In genomic region chr2:1688859-1689258, GRCh38 we compare ENCODE assay signal across 17 cellular contexts. TPM values are rescaled to one million over a fixed set of nuclear protein-coding genes. Genes with fewer than 3 reads are reported as not detected.
DNase-seq lines count a peak whose midpoint lies in the region; ATAC-seq, FAIRE-seq and TF ChIP-seq lines count a peak whose summit lies in the region.
"Had no signal": no experiment of that assay in that cellular context is flagged by ENCODE, and none has a peak within 500 bp of the region (broad histone marks: within the 10 kb centered on the region; RNA-seq: fewer than 3 reads in every experiment).

No MANE protein-coding gene starts in this region.

- in situ Hi-C loops in K562 (cut with MboI) (no loop called here), GM13976 (cut with MboI; ENCODE audit: low sequenced_read_pairs, unreplicated experiment) (no loop called here)

- TF ChIP-seq POLR2A in K562 (conservative IDR thresholded peaks at IDR 0.05), result no peak

- peaks cover 2 to 50% of the 10 kb centered on the region in 2 experiments; a peak in 4 of 5 replicates for H3K27me3 ChIP-seq in K562 (ENCODE audit: control insufficient read depth in 2 of 2, insufficient read depth in 2 of 2, low read length in 2 of 2)
- H3K27me3 ChIP-seq: BE2C had no signal

- no peak overlapping the region for H2AFZ ChIP-seq in K562 (ENCODE audit: low read depth, low read length)

- H3K9ac ChIP-seq in K562 (ENCODE audit: insufficient read depth in 1 of 2, low read depth in 2 of 2, low read length in 2 of 2), result no peak overlapping the region

- TF ChIP-seq CTCF in RWPE1 (conservative IDR thresholded peaks at IDR 0.05; ENCODE audit: low read depth) (no peak), K562 (IDR thresholded peaks at IDR 0.05 in 2 of 3, conservative IDR thresholded peaks at IDR 0.05 in 1 of 3; ENCODE audit: insufficient read depth in 2 of 3, low read depth in 1 of 3, low read length in 3 of 3) (no peak), GM13976 (IDR thresholded peaks at IDR 0.05; ENCODE audit: borderline replicate concordance, control extremely low read depth, extremely low read depth, insufficient read depth, missing control alignments) (no peak)

- no peak for TF ChIP-seq RAD21 in K562 (CRISPR knock-in tag; conservative IDR thresholded peaks at IDR 0.05 in 1 of 2, IDR thresholded peaks at IDR 0.05 in 1 of 2)

- no peaks in the 10 kb centered on the region for H3K4me1 ChIP-seq in K562 (replicated peaks in 1 of 2; ENCODE audit: control insufficient read depth in 2 of 2, insufficient read depth in 2 of 2, low read length in 2 of 2)
- H3K4me1 ChIP-seq: BE2C had no signal

- H3K4me2 ChIP-seq in K562 (ENCODE audit: insufficient read depth, low read length), result no peak overlapping the region
- H3K4me2 ChIP-seq: A549 had no signal

- no peak for TF ChIP-seq EP300 in K562 (IDR thresholded peaks at IDR 0.05; ENCODE audit: low read length)

- no peaks in the 10 kb centered on the region for H3K36me3 ChIP-seq in K562 (ENCODE audit: control insufficient read depth, insufficient read depth, low read length)
- H3K36me3 ChIP-seq: BE2C had no signal

- DNase-seq in RWPE1 (ENCODE audit: low spot score) (no peak), K562 (ENCODE audit: extremely low read depth in 1 of 4, low spot score in 3 of 4) (no peak), mesenteric fat pad (ENCODE audit: low spot score) (peak; percentile 57), HuH-7 (ENCODE audit: low spot score) (no peak), GM13976 (ENCODE audit: low spot score) (no peak), germinal center (ENCODE audit: low spot score) (no peak)
- DNase-seq: BE2C; Caco-2; CD8-positive, alpha-beta T cell; DND-41; GDM1 had no signal

- H3K79me2 ChIP-seq in K562 (ENCODE audit: control insufficient read depth, insufficient read depth, low read length), result no peaks in the 10 kb centered on the region

- FAIRE-seq in K562 (lab: Jason Lieb, UNC), result no peak
- FAIRE-seq: A549, GM12892, H54 had no signal

- intact Hi-C loops in K562 (cut with micrococcal nuclease), result no loop called here

- POLR2A ChIA-PET in RWPE1 (lab: Yijun Ruan, JAX; ENCODE audit: low non-redundant PET), result no interaction called here
- POLR2A ChIA-PET in K562 (lab: Yijun Ruan, JAX), result interaction anchor here (0.6 kb wide), 1 partner anchor 156 kb away, joined by 3 read pairs; no protein-coding TSS in a partner anchor

- ATAC-seq in K562 (no peak), GM19023 (IDR thresholded peaks at IDR 0.05; ENCODE audit: unreplicated experiment) (no peak)
- ATAC-seq: A549; CD8-positive, alpha-beta T cell; HCT116 had no signal

- no peaks in the 10 kb centered on the region for H3K9me1 ChIP-seq in K562 (ENCODE audit: control insufficient read depth, insufficient read depth, low read length)

- H3K27ac ChIP-seq in RWPE1, result peak overlapping the region; percentile 23; the same call in 1 of the 2 replicates
- no peak overlapping the region for H3K27ac ChIP-seq in K562 (ENCODE audit: extremely low read depth, low read depth, low read length)
- H3K27ac ChIP-seq: A549 had no signal

- CTCF ChIA-PET in RWPE1 (lab: Yijun Ruan, JAX) (no interaction called here), K562 (lab: Yijun Ruan, JAX; ENCODE audit: low intra/inter-chr PET ratio) (no interaction called here)

- no TSS peak for BruUV-seq in K562 (replicated peaks; lab: Mats Ljungman, UMichigan)

- H3K9me3 ChIP-seq in K562 (replicated peaks; ENCODE audit: control insufficient read depth, insufficient read depth, low read depth, low read length), result no peaks in the 10 kb centered on the region
- H3K9me3 ChIP-seq: A549, BE2C, Caco-2 had no signal

- H3K4me3 ChIP-seq in K562, result no peak overlapping the region
- H3K4me3 ChIP-seq: A549 had no signal

- 1% methylated on average over 10 of the region's 10 CpGs for WGBS in K562 (ENCODE audit: insufficient coverage, low coverage, missing lambda C conversion rate)

- H4K20me1 ChIP-seq in K562 (replicated peaks; ENCODE audit: control insufficient read depth, insufficient read depth, low read length), result no peaks in the 10 kb centered on the region

TF ChIP-seq in K562, 482 proteins besides CTCF, POLR2A, EP300 and RAD21:
- TF ChIP-seq NFIX (CRISPR knock-in tag; IDR thresholded peaks at IDR 0.05; ENCODE audit: low read depth), result no peak
- peak; percentile 28 for TF ChIP-seq RBM25 (IDR thresholded peaks at IDR 0.05; ENCODE audit: low read depth, low read length, severe bottlenecking)

RNA-seq across cellular contexts. Expression of gene PXDN, which starts 55.5 kb away (rescaled TPM):
- total RNA-seq in K562 (2011; cell fraction: chromatin; rRNA removed; ENCODE audit: low replicate concordance), result not detected in 2 replicates
- total RNA-seq in K562 (2011; cell fraction: nucleolus; rRNA removed), result not detected in 2 replicates
- not detected in 2 replicates for total RNA-seq in K562 (2011; cell fraction: nucleoplasm; rRNA removed)
- total RNA-seq in K562 (2014; rRNA removed) (not detected in 2 replicates), K562 (2014; rRNA removed; fragmentation: Illumina TruSeq; extraction: Trizol) (not detected in 2 replicates), K562 (2015; rRNA removed; fragmentation: Illumina TruSeq; extraction: Trizol) (not detected in 2 replicates), K562 (2021) (0.49 and 0.94 TPM in 2 replicates), mesenteric fat pad (228 TPM)
- polyA plus RNA-seq in K562 (2011; rRNA removed) (not detected in 2 replicates), K562 (2014; fragmentation: Illumina TruSeq; extraction: Trizol) (not detected in 2 replicates), K562 (2014; fragmentation: Nextera tagmentation; extraction: Ambion mirVana) (not detected), K562 (2014; rRNA removed) (not detected in 2 replicates)
- polyA plus RNA-seq in K562 (2011; cell fraction: cytosol; rRNA removed), result not detected in 2 replicates
- not detected in 2 replicates for polyA plus RNA-seq in K562 (2011; cell fraction: nucleus; rRNA removed)
- not detected in 2 replicates for polyA plus RNA-seq in K562 (2012)
- polyA minus RNA-seq in K562 (2011; rRNA and poly(A)+ RNA removed), result not detected in 2 replicates
- not detected in 2 replicates for polyA minus RNA-seq in K562 (2011; cell fraction: cytosol; rRNA and poly(A)+ RNA removed)
- polyA minus RNA-seq in K562 (2011; cell fraction: nucleus; rRNA and poly(A)+ RNA removed), result not detected in 2 replicates
- polyA plus RNA-seq: CD14-positive monocyte had no signal

Comparison
In these comparisons a context has a peak if more than half of its experiments do, and no peak if none do; other contexts are left out.
1. RNA of gene PXDN, which starts 55.5 kb away (total RNA-seq): 228 TPM in mesenteric fat pad (single experiment); 0.49 to 0.94 TPM in K562; every median in the first group is over 100 times any median in the second.